Comparison of ENCODE assay signal across 2 cellular contexts in genomic region chr12:3930216-3930615, GRCh38.
TF ChIP-seq lines count a peak whose summit lies in the region.

No MANE protein-coding gene starts in this region.

TF ChIP-seq in GM23338, 12 proteins besides CTCF, POLR2A, EP300 and RAD21 (continued from another document):
- TF ChIP-seq, protein P1, sequence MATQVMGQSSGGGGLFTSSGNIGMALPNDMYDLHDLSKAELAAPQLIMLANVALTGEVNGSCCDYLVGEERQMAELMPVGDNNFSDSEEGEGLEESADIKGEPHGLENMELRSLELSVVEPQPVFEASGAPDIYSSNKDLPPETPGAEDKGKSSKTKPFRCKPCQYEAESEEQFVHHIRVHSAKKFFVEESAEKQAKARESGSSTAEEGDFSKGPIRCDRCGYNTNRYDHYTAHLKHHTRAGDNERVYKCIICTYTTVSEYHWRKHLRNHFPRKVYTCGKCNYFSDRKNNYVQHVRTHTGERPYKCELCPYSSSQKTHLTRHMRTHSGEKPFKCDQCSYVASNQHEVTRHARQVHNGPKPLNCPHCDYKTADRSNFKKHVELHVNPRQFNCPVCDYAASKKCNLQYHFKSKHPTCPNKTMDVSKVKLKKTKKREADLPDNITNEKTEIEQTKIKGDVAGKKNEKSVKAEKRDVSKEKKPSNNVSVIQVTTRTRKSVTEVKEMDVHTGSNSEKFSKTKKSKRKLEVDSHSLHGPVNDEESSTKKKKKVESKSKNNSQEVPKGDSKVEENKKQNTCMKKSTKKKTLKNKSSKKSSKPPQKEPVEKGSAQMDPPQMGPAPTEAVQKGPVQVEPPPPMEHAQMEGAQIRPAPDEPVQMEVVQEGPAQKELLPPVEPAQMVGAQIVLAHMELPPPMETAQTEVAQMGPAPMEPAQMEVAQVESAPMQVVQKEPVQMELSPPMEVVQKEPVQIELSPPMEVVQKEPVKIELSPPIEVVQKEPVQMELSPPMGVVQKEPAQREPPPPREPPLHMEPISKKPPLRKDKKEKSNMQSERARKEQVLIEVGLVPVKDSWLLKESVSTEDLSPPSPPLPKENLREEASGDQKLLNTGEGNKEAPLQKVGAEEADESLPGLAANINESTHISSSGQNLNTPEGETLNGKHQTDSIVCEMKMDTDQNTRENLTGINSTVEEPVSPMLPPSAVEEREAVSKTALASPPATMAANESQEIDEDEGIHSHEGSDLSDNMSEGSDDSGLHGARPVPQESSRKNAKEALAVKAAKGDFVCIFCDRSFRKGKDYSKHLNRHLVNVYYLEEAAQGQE (IDR thresholded peaks at IDR 0.05; ENCODE audit: unreplicated experiment) = no peak
- TF ChIP-seq NANOG (IDR thresholded peaks at IDR 0.05; ENCODE audit: borderline replicate concordance) = no peak
- TF ChIP-seq JUNB (IDR thresholded peaks at IDR 0.05; ENCODE audit: unreplicated experiment) = no peak
- no peak for TF ChIP-seq POLR2AphosphoS5 (IDR thresholded peaks at IDR 0.05; ENCODE audit: low read depth)
- TF ChIP-seq EZH2phosphoT487 (IDR thresholded peaks at IDR 0.05; ENCODE audit: unreplicated experiment) = no peak
- no peak for TF ChIP-seq ZNF462 (CRISPR knock-in tag; IDR thresholded peaks at IDR 0.05)

TF ChIP-seq in WTC11, 78 proteins besides CTCF, POLR2A, EP300 and RAD21 (continued from another document):
- TF ChIP-seq USF1 (CRISPR knock-in tag; IDR thresholded peaks at IDR 0.05) (no peak), JUN (CRISPR knock-in tag; IDR thresholded peaks at IDR 0.05) (no peak), FOXK1 (CRISPR knock-in tag; IDR thresholded peaks at IDR 0.05) (no peak), ZSCAN18 (CRISPR knock-in tag; IDR thresholded peaks at IDR 0.05) (no peak), NR1H2 (CRISPR knock-in tag; IDR thresholded peaks at IDR 0.05) (no peak), SP1 (CRISPR knock-in tag; conservative IDR thresholded peaks at IDR 0.05) (no peak), ZNF138 (CRISPR knock-in tag; conservative IDR thresholded peaks at IDR 0.05) (no peak)
